Comparison of ENCODE assay signal across 7 cellular contexts in genomic region chr1:154672245-154672644, GRCh38.
DNase-seq lines count a peak whose midpoint lies in the region; ATAC-seq, FAIRE-seq and TF ChIP-seq lines count a peak whose summit lies in the region.
"Not testable (repeated sequence)": the region's sequence is repeated elsewhere in the genome, so short reads cannot be mapped to it uniquely, and the experiment has no call there.

No MANE protein-coding gene starts in this region.

- H3K27me3 ChIP-seq in Karpas-422 (ENCODE audit: low read length); K562 (ENCODE audit: control insufficient read depth in 2 of 2, insufficient read depth in 2 of 2, low read length in 2 of 2): not testable (repeated sequence)

- H3K9me2 ChIP-seq in Karpas-422 (replicated peaks; ENCODE audit: insufficient read depth, low read length), result not testable (repeated sequence)

- peak; percentile 12 for DNase-seq in GF-D8 (lab: John Stamatoyannopoulos, UW)
- DNase-seq in Karpas-422; SK-N-MC (ENCODE audit: low read depth, low spot score); activated CD4-positive, alpha-beta T cell treated with anti-CD3 and anti-CD28 coated beads, Interleukin-2, amount 10 ng/mL, durations not matched to agents 24 days and 14 days; activated T-cell treated with anti-CD3 and anti-CD28 coated beads, Interleukin-2, amount 50 U/mL, for 72 hours; K562 (ENCODE audit: extremely low read depth in 1 of 4, low spot score in 3 of 4): not testable (repeated sequence)

- H3K9me3 ChIP-seq in Karpas-422 (ENCODE audit: low read length); SK-N-MC (ENCODE audit: low read depth, low read length); K562 (replicated peaks; ENCODE audit: control insufficient read depth, insufficient read depth, low read depth, low read length): not testable (repeated sequence)

- peak overlapping the region; percentile 15 for H3K4me2 ChIP-seq in Karpas-422 (ENCODE audit: low read depth, low read length, poor library complexity, severe bottlenecking)
- not testable (repeated sequence) for H3K4me2 ChIP-seq in K562 (ENCODE audit: insufficient read depth, low read length)

- H3K4me3 ChIP-seq in Karpas-422 (ENCODE audit: low read length), result not testable (repeated sequence)
- H3K4me3 ChIP-seq in SK-N-MC (peak overlapping the region; percentile 55), K562 (0 out of 2 replicates have a peak overlapping the region, but pooled peaks have one; percentile 6)

- not testable (repeated sequence) for H2AFZ ChIP-seq in Karpas-422 (ENCODE audit: low read length); K562 (ENCODE audit: low read depth, low read length)

- TF ChIP-seq EP300 in K562 (IDR thresholded peaks at IDR 0.05; ENCODE audit: low read length), result not testable (repeated sequence)

- not testable (repeated sequence) for H3K9me1 ChIP-seq in K562 (ENCODE audit: control insufficient read depth, insufficient read depth, low read length)

- TF ChIP-seq RAD21 in K562 (CRISPR knock-in tag; conservative IDR thresholded peaks at IDR 0.05 in 1 of 2, IDR thresholded peaks at IDR 0.05 in 1 of 2), result not testable (repeated sequence)

- FAIRE-seq in K562 (lab: Jason Lieb, UNC), result not testable (repeated sequence)

- not testable (repeated sequence) for H3K9me3 Mint-ChIP-seq in activated CD4-positive, alpha-beta T cell treated with anti-CD3 and anti-CD28 coated beads, Interleukin-2, amount 10 ng/mL, durations not matched to agents 24 days and 14 days; activated T-cell treated with anti-CD3 and anti-CD28 coated beads, Interleukin-2, amount 50 U/mL, for 72 hours; activated naive CD4-positive, alpha-beta T cell treated with anti-CD3 and anti-CD28 coated beads, Interleukin-2, amount 50 U/mL, for 24 hours

- H3K36me3 Mint-ChIP-seq in activated CD4-positive, alpha-beta T cell treated with anti-CD3 and anti-CD28 coated beads, Interleukin-2, amount 10 ng/mL, durations not matched to agents 24 days and 14 days (ENCODE audit: low read depth); activated T-cell treated with anti-CD3 and anti-CD28 coated beads, Interleukin-2, amount 50 U/mL, for 72 hours (ENCODE audit: insufficient read depth in 2 of 2); activated naive CD4-positive, alpha-beta T cell treated with anti-CD3 and anti-CD28 coated beads, Interleukin-2, amount 50 U/mL, for 24 hours: not testable (repeated sequence)

- not testable (repeated sequence) for H3K27ac Mint-ChIP-seq in activated CD4-positive, alpha-beta T cell treated with anti-CD3 and anti-CD28 coated beads, Interleukin-2, amount 10 ng/mL, durations not matched to agents 24 days and 14 days; activated T-cell treated with anti-CD3 and anti-CD28 coated beads, Interleukin-2, amount 50 U/mL, for 72 hours
- peak overlapping the region; percentile 35 for H3K27ac Mint-ChIP-seq in activated naive CD4-positive, alpha-beta T cell treated with anti-CD3 and anti-CD28 coated beads, Interleukin-2, amount 50 U/mL, for 24 hours

- peak overlapping the region; percentile 70 for H3K4me3 Mint-ChIP-seq in activated CD4-positive, alpha-beta T cell treated with anti-CD3 and anti-CD28 coated beads, Interleukin-2, amount 10 ng/mL, durations not matched to agents 24 days and 14 days
- H3K4me3 Mint-ChIP-seq in activated T-cell treated with anti-CD3 and anti-CD28 coated beads, Interleukin-2, amount 50 U/mL, for 72 hours, result peak overlapping the region; percentile 45 to 66
- H3K4me3 Mint-ChIP-seq in activated naive CD4-positive, alpha-beta T cell treated with anti-CD3 and anti-CD28 coated beads, Interleukin-2, amount 50 U/mL, for 24 hours, result peak overlapping the region; percentile 85

- ATAC-seq in activated T-cell treated with anti-CD3 and anti-CD28 coated beads, Interleukin-2, amount 50 U/mL, for 72 hours (replicated peaks in 1 of 2); K562: not testable (repeated sequence)

- intact Hi-C loops in activated CD4-positive, alpha-beta T cell treated with anti-CD3 and anti-CD28 coated beads, Interleukin-2, amount 10 ng/mL, durations not matched to agents 24 days and 14 days (cut with micrococcal nuclease); K562 (cut with micrococcal nuclease): not testable (repeated sequence)

- H3K4me1 ChIP-seq in Karpas-422 (ENCODE audit: low read length); K562 (replicated peaks in 1 of 2; ENCODE audit: control insufficient read depth in 2 of 2, insufficient read depth in 2 of 2, low read length in 2 of 2): not testable (repeated sequence)

- TF ChIP-seq POLR2A in K562 (conservative IDR thresholded peaks at IDR 0.05), result not testable (repeated sequence)

- H3K4me1 Mint-ChIP-seq in activated CD4-positive, alpha-beta T cell treated with anti-CD3 and anti-CD28 coated beads, Interleukin-2, amount 10 ng/mL, durations not matched to agents 24 days and 14 days, result peaks cover 12% of the 10 kb centered on the region
- peaks cover 12% of the 10 kb centered on the region for H3K4me1 Mint-ChIP-seq in activated T-cell treated with anti-CD3 and anti-CD28 coated beads, Interleukin-2, amount 50 U/mL, for 72 hours (ENCODE audit: low read depth)
- H3K4me1 Mint-ChIP-seq in activated naive CD4-positive, alpha-beta T cell treated with anti-CD3 and anti-CD28 coated beads, Interleukin-2, amount 50 U/mL, for 24 hours, result not testable (repeated sequence)

- not testable (repeated sequence) for H4K20me1 ChIP-seq in Karpas-422 (ENCODE audit: insufficient read depth, low read depth, low read length); K562 (replicated peaks; ENCODE audit: control insufficient read depth, insufficient read depth, low read length)

- not testable (repeated sequence) for H3K27me3 Mint-ChIP-seq in activated CD4-positive, alpha-beta T cell treated with anti-CD3 and anti-CD28 coated beads, Interleukin-2, amount 10 ng/mL, durations not matched to agents 24 days and 14 days; activated T-cell treated with anti-CD3 and anti-CD28 coated beads, Interleukin-2, amount 50 U/mL, for 72 hours (ENCODE audit: low read depth); activated naive CD4-positive, alpha-beta T cell treated with anti-CD3 and anti-CD28 coated beads, Interleukin-2, amount 50 U/mL, for 24 hours

- in situ Hi-C loops in K562 (cut with MboI), result not testable (repeated sequence)

- not testable (repeated sequence) for H3K9ac ChIP-seq in Karpas-422 (ENCODE audit: low read length); SK-N-MC (ENCODE audit: insufficient read length); K562 (ENCODE audit: insufficient read depth in 1 of 2, low read depth in 2 of 2, low read length in 2 of 2)

- H3K27ac ChIP-seq in Karpas-422 (ENCODE audit: low read length); SK-N-MC; K562 (ENCODE audit: extremely low read depth, low read depth, low read length): not testable (repeated sequence)

- not testable (repeated sequence) for TF ChIP-seq CTCF in K562 (IDR thresholded peaks at IDR 0.05 in 2 of 3, conservative IDR thresholded peaks at IDR 0.05 in 1 of 3; ENCODE audit: insufficient read depth in 2 of 3, low read depth in 1 of 3, low read length in 3 of 3)

- CTCF ChIA-PET in K562 (lab: Yijun Ruan, JAX; ENCODE audit: low intra/inter-chr PET ratio), result not testable (repeated sequence)

- POLR2A ChIA-PET in K562 (lab: Yijun Ruan, JAX), result not testable (repeated sequence)

- not testable (repeated sequence) for H3K79me2 ChIP-seq in Karpas-422 (ENCODE audit: low read length); K562 (ENCODE audit: control insufficient read depth, insufficient read depth, low read length)

- 22% methylated on average over 8 of the region's 8 CpGs for WGBS in K562 (ENCODE audit: insufficient coverage, low coverage, missing lambda C conversion rate)

- H3K36me3 ChIP-seq in Karpas-422 (ENCODE audit: insufficient read depth, low read length); SK-N-MC (ENCODE audit: insufficient read depth, low read length); K562 (ENCODE audit: control insufficient read depth, insufficient read depth, low read length): not testable (repeated sequence)

- not testable (repeated sequence) for BruUV-seq in K562 (replicated peaks; lab: Mats Ljungman, UMichigan)
